1 cellular context compared by ENCODE assay signal in genomic region chr14:65229431-65230286, GRCh38.
A peak's percentile ranks its signal among the peaks of the same experiment; 100 is the strongest.
TF ChIP-seq lines count a peak whose summit lies in the region.

No MANE protein-coding gene starts in this region.

TF ChIP-seq in WTC11, 78 proteins besides CTCF, POLR2A, EP300 and RAD21 (continued from another document):
- TF ChIP-seq ZNF281 (CRISPR knock-in tag; IDR thresholded peaks at IDR 0.05) (no peak), ETV6 (CRISPR knock-in tag; IDR thresholded peaks at IDR 0.05) (no peak), GABPB1 (CRISPR knock-in tag; IDR thresholded peaks at IDR 0.05) (0 out of 2 replicates have a peak, but pooled peaks have one; percentile 13), SOX15 (CRISPR knock-in tag; IDR thresholded peaks at IDR 0.05) (no peak), ZNF512 (CRISPR knock-in tag; IDR thresholded peaks at IDR 0.05; ENCODE audit: borderline replicate concordance) (no peak), FOXJ3 (CRISPR knock-in tag; IDR thresholded peaks at IDR 0.05; ENCODE audit: borderline replicate concordance) (no peak), KAT7 (CRISPR knock-in tag; IDR thresholded peaks at IDR 0.05; ENCODE audit: borderline replicate concordance) (no peak), ZNF232 (CRISPR knock-in tag; IDR thresholded peaks at IDR 0.05) (no peak), ZNF263 (CRISPR knock-in tag; IDR thresholded peaks at IDR 0.05; ENCODE audit: low read depth) (no peak), PRRX2 (CRISPR knock-in tag; IDR thresholded peaks at IDR 0.05) (no peak), HMGA2 (CRISPR knock-in tag; IDR thresholded peaks at IDR 0.05) (no peak), AR (CRISPR knock-in tag; IDR thresholded peaks at IDR 0.05) (no peak), ZMAT4 (CRISPR knock-in tag; IDR thresholded peaks at IDR 0.05) (no peak), ATF2 (CRISPR knock-in tag; IDR thresholded peaks at IDR 0.05; ENCODE audit: borderline replicate concordance, low read depth) (no peak), CBFB (CRISPR knock-in tag; IDR thresholded peaks at IDR 0.05; ENCODE audit: low read depth) (no peak)
